In genomic region chr3:171256445-171257250, GRCh38 we compare ENCODE assay signal across 10 cellular contexts.
DNase-seq lines count a peak whose midpoint lies in the region; ATAC-seq lines count a peak whose summit lies in the region.
"Had no signal": no experiment of that assay in that cellular context is flagged by ENCODE, and none has a peak within 500 bp of the region (broad histone marks: within the 10 kb centered on the region; RNA-seq: fewer than 3 reads in every experiment).

No MANE protein-coding gene starts in this region.

- DNase-seq in activated CD4-positive, alpha-beta T cell treated with anti-CD3 and anti-CD28 coated beads, Interleukin-2, amount 10 ng/mL, durations not matched to agents 24 days and 14 days: peak; percentile 56
- no peak for DNase-seq in activated CD4-positive, alpha-beta T cell treated with anti-CD3 and anti-CD28 coated beads, Interleukin-2, amount 50 U/mL, for 48 hours
- no peak for DNase-seq in natural killer cell treated with Interleukin-12 subunit alpha and Interleukin-12 subunit beta and Interleukin-15 and Interleukin-18, amount 100 ng/mL, for 72 hours (ENCODE audit: low spot score)
- DNase-seq in SW 1271 (lab: John Stamatoyannopoulos, UW): no peak
- DNase-seq in NCI-H2196 (lab: John Stamatoyannopoulos, UW; ENCODE audit: unreplicated experiment): no peak
- DNase-seq in NCI-H774 (lab: John Stamatoyannopoulos, UW): no peak
- DNase-seq: activated CD4-positive, alpha-beta T cell treated with anti-CD3 and anti-CD28 coated beads for 48 hours; NCI-H1092 treated with DMSO at 0.1 percent for 48 hours had no signal

- peak overlapping the region; percentile 73 for H3K4me3 Mint-ChIP-seq in activated CD4-positive, alpha-beta T cell treated with anti-CD3 and anti-CD28 coated beads, Interleukin-2, amount 10 ng/mL, durations not matched to agents 24 days and 14 days
- peak overlapping the region; percentile 78 for H3K4me3 Mint-ChIP-seq in activated T-helper 17 cell treated with anti-CD3 and anti-CD28 coated beads, Interleukin-2, amount 50 U/mL, for 72 hours
- H3K4me3 Mint-ChIP-seq in natural killer cell treated with Interleukin-12 subunit alpha and Interleukin-12 subunit beta and Interleukin-15 and Interleukin-18, amount 100 ng/mL, for 72 hours: peak overlapping the region; percentile 83

- H3K4me1 Mint-ChIP-seq in activated CD4-positive, alpha-beta T cell treated with anti-CD3 and anti-CD28 coated beads, Interleukin-2, amount 10 ng/mL, durations not matched to agents 24 days and 14 days: peaks cover 85% of the 10 kb centered on the region
- peaks cover 71% of the 10 kb centered on the region for H3K4me1 Mint-ChIP-seq in activated T-helper 17 cell treated with anti-CD3 and anti-CD28 coated beads, Interleukin-2, amount 50 U/mL, for 72 hours
- peaks cover 85 to 90% of the 10 kb centered on the region in 2 donors for H3K4me1 Mint-ChIP-seq in natural killer cell treated with Interleukin-12 subunit alpha and Interleukin-12 subunit beta and Interleukin-15 and Interleukin-18, amount 100 ng/mL, for 72 hours (ENCODE audit: low read depth in 2 of 2)

- H3K27ac Mint-ChIP-seq in activated CD4-positive, alpha-beta T cell treated with anti-CD3 and anti-CD28 coated beads, Interleukin-2, amount 10 ng/mL, durations not matched to agents 24 days and 14 days: peak overlapping the region; percentile 93
- H3K27ac Mint-ChIP-seq in activated T-helper 17 cell treated with anti-CD3 and anti-CD28 coated beads, Interleukin-2, amount 50 U/mL, for 72 hours: peak overlapping the region; percentile 92
- H3K27ac Mint-ChIP-seq in natural killer cell treated with Interleukin-12 subunit alpha and Interleukin-12 subunit beta and Interleukin-15 and Interleukin-18, amount 100 ng/mL, for 72 hours: peak overlapping the region in 1 of 2 donors; percentile 95

- intact Hi-C loops in activated CD4-positive, alpha-beta T cell treated with anti-CD3 and anti-CD28 coated beads, Interleukin-2, amount 10 ng/mL, durations not matched to agents 24 days and 14 days (cut with micrococcal nuclease): loop anchor here (5.0 to 10.0 kb wide), 4 partner anchors 306 to 1496 kb away; partner anchors contain the start of genes ECT2 and EIF5A2

- H3K27me3 Mint-ChIP-seq in activated CD4-positive, alpha-beta T cell treated with anti-CD3 and anti-CD28 coated beads, Interleukin-2, amount 10 ng/mL, durations not matched to agents 24 days and 14 days: no peaks in the 10 kb centered on the region
- H3K27me3 Mint-ChIP-seq in activated T-helper 17 cell treated with anti-CD3 and anti-CD28 coated beads, Interleukin-2, amount 50 U/mL, for 72 hours: no peaks in the 10 kb centered on the region
- H3K27me3 Mint-ChIP-seq in natural killer cell treated with Interleukin-12 subunit alpha and Interleukin-12 subunit beta and Interleukin-15 and Interleukin-18, amount 100 ng/mL, for 72 hours: no peaks in the 10 kb centered on the region

- ATAC-seq in HG02852 (IDR thresholded peaks at IDR 0.05; ENCODE audit: unreplicated experiment): peak; percentile 3
- ATAC-seq in activated T-helper 17 cell treated with anti-CD3 and anti-CD28 coated beads, Interleukin-2, amount 50 U/mL, for 72 hours (replicated peaks): peak; percentile 35
- peak; percentile 26 to 29 for ATAC-seq in natural killer cell treated with Interleukin-12 subunit alpha and Interleukin-12 subunit beta and Interleukin-15 and Interleukin-18, amount 100 ng/mL, for 72 hours

- peaks cover 19% of the 10 kb centered on the region for H3K36me3 Mint-ChIP-seq in activated CD4-positive, alpha-beta T cell treated with anti-CD3 and anti-CD28 coated beads, Interleukin-2, amount 10 ng/mL, durations not matched to agents 24 days and 14 days (ENCODE audit: low read depth)
- no peaks in the 10 kb centered on the region for H3K36me3 Mint-ChIP-seq in activated T-helper 17 cell treated with anti-CD3 and anti-CD28 coated beads, Interleukin-2, amount 50 U/mL, for 72 hours (ENCODE audit: low read depth)
- peaks cover 10% of the 10 kb centered on the region for H3K36me3 Mint-ChIP-seq in natural killer cell treated with Interleukin-12 subunit alpha and Interleukin-12 subunit beta and Interleukin-15 and Interleukin-18, amount 100 ng/mL, for 72 hours

- H3K9me3 Mint-ChIP-seq in activated CD4-positive, alpha-beta T cell treated with anti-CD3 and anti-CD28 coated beads, Interleukin-2, amount 10 ng/mL, durations not matched to agents 24 days and 14 days: peaks cover 4% of the 10 kb centered on the region
- peaks cover 4% of the 10 kb centered on the region for H3K9me3 Mint-ChIP-seq in activated T-helper 17 cell treated with anti-CD3 and anti-CD28 coated beads, Interleukin-2, amount 50 U/mL, for 72 hours
- H3K9me3 Mint-ChIP-seq in natural killer cell treated with Interleukin-12 subunit alpha and Interleukin-12 subunit beta and Interleukin-15 and Interleukin-18, amount 100 ng/mL, for 72 hours: peaks cover 4% of the 10 kb centered on the region
